ENCODE assay signal across 1 cellular context in genomic region chr5:57695179-57695578, GRCh38.
A peak's percentile ranks its signal among the peaks of the same experiment; 100 is the strongest.
TF ChIP-seq lines count a peak whose summit lies in the region.

No MANE protein-coding gene starts in this region.

TF ChIP-seq in HepG2, 621 proteins besides CTCF, POLR2A, EP300 and RAD21 (continued from another document):
- TF ChIP-seq RNF219 (CRISPR knock-in tag; IDR thresholded peaks at IDR 0.05) (no peak), ZNF598 (CRISPR knock-in tag; IDR thresholded peaks at IDR 0.05; ENCODE audit: borderline replicate concordance) (no peak), WIZ (CRISPR knock-in tag; IDR thresholded peaks at IDR 0.05) (no peak), CENPX (CRISPR knock-in tag; IDR thresholded peaks at IDR 0.05) (no peak), RBM22 (optimal IDR thresholded peaks at IDR 0.05; ENCODE audit: low read length) (no peak), ZNF772 (CRISPR knock-in tag; IDR thresholded peaks at IDR 0.05) (no peak), HOXA9 (CRISPR knock-in tag; IDR thresholded peaks at IDR 0.05; ENCODE audit: borderline replicate concordance) (no peak), ARID5B (CRISPR knock-in tag; IDR thresholded peaks at IDR 0.05) (peak; percentile 89), ZNF737 (CRISPR knock-in tag; IDR thresholded peaks at IDR 0.05; ENCODE audit: borderline replicate concordance) (no peak)
- TF ChIP-seq, protein P1, sequence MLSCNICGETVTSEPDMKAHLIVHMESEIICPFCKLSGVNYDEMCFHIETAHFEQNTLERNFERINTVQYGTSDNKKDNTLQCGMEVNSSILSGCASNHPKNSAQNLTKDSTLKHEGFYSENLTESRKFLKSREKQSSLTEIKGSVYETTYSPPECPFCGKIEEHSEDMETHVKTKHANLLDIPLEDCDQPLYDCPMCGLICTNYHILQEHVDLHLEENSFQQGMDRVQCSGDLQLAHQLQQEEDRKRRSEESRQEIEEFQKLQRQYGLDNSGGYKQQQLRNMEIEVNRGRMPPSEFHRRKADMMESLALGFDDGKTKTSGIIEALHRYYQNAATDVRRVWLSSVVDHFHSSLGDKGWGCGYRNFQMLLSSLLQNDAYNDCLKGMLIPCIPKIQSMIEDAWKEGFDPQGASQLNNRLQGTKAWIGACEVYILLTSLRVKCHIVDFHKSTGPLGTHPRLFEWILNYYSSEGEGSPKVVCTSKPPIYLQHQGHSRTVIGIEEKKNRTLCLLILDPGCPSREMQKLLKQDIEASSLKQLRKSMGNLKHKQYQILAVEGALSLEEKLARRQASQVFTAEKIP (CRISPR knock-in tag; IDR thresholded peaks at IDR 0.05; ENCODE audit: borderline replicate concordance): no peak
TF ChIP-seq in HepG2: peak in this region for 73.
